In the genomic region with DNA sequence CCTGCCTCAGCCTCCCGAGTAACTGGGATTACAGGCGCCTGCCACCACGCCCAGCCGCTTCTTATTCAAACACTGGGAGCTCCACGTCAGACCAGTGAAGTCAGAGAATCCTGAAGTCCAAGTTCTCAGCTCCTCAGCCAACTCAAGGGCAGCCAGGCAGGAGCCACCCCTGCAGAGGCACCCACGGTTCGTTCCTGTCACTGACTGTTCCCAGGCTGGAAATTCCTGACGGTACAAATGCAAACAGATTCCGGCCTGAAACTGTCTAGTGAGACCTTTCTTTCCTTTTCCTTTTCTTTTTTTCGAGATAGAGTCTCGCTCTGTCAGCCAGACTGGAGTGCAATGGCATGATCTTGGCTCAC, we compare ENCODE assay signal across 21 cellular contexts. TPM values are rescaled to one million over a fixed set of nuclear protein-coding genes. Genes with fewer than 3 reads are reported as not detected.
DNase-seq lines count a peak whose midpoint lies in the region; ATAC-seq, FAIRE-seq and TF ChIP-seq lines count a peak whose summit lies in the region.
"Had no signal": no experiment of that assay in that cellular context is flagged by ENCODE, and none has a peak within 500 bp of the region (broad histone marks: within the 10 kb centered on the region; RNA-seq: fewer than 3 reads in every experiment).

No MANE protein-coding gene starts in this region.

- H3K9me3 Mint-ChIP-seq in T-helper 2 cell treated with Interferon-gamma antibody and Interleukin-4, amounts not matched to agents 5 μg/mL and 100 μg/mL, for 36 hours, result no peaks in the 10 kb centered on the region
- H3K9me3 Mint-ChIP-seq: activated CD4-positive, alpha-beta memory T cell treated with anti-CD3 and anti-CD28 coated beads, Interleukin-2, amount 10 ng/mL, durations not matched to agents 7 days and 5 days; CD4-positive, alpha-beta T cell; natural killer cell treated with Interleukin-12 subunit alpha and Interleukin-12 subunit beta and Interleukin-15 and Interleukin-18, amount 100 ng/mL, for 72 hours had no signal

- H3K9me3 ChIP-seq in small intestine (ENCODE audit: control insufficient read depth, low read depth) (no peaks in the 10 kb centered on the region), vagina (no peaks in the 10 kb centered on the region), PC-9 (ENCODE audit: insufficient read depth, low read depth) (no peaks in the 10 kb centered on the region)
- H3K9me3 ChIP-seq: body of pancreas, upper lobe of right lung had no signal

- H3K27me3 Mint-ChIP-seq in T-helper 2 cell treated with Interferon-gamma antibody and Interleukin-4, amounts not matched to agents 5 μg/mL and 100 μg/mL, for 36 hours (ENCODE audit: low read depth), result no peaks in the 10 kb centered on the region
- H3K27me3 Mint-ChIP-seq: activated CD4-positive, alpha-beta memory T cell treated with anti-CD3 and anti-CD28 coated beads, Interleukin-2, amount 10 ng/mL, durations not matched to agents 7 days and 5 days; CD4-positive, alpha-beta T cell; natural killer cell treated with Interleukin-12 subunit alpha and Interleukin-12 subunit beta and Interleukin-15 and Interleukin-18, amount 100 ng/mL, for 72 hours had no signal

- BruUV-seq in PC-9 (replicated peaks; lab: Mats Ljungman, UMichigan), result no TSS peak

- H3K36me3 ChIP-seq in small intestine (ENCODE audit: control insufficient read depth in 2 of 2, insufficient read depth in 2 of 2, low read length in 2 of 2) (peaks cover 0 to 2% of the 10 kb centered on the region in 2 donors), vagina (no peaks in the 10 kb centered on the region), PC-9 (ENCODE audit: low read depth) (no peaks in the 10 kb centered on the region)

- peaks cover 34% of the 10 kb centered on the region for H3K79me2 ChIP-seq in PC-9 (ENCODE audit: low read depth)

- no peak overlapping the region for H2AFZ ChIP-seq in PC-9

- FAIRE-seq in small intestine (lab: Jason Lieb, UNC), result no peak
- FAIRE-seq: A204.1 had no signal

- intact Hi-C loops in vagina (cut with DNase I), result no loop called here
- intact Hi-C loops in sciatic nerve (cut with DNase I), result no loop called here
- intact Hi-C loops in PC-9 (cut with micrococcal nuclease; ENCODE audit: unreplicated experiment), result no loop called here

- peaks cover 12% of the 10 kb centered on the region for H3K36me3 Mint-ChIP-seq in T-helper 2 cell treated with Interferon-gamma antibody and Interleukin-4, amounts not matched to agents 5 μg/mL and 100 μg/mL, for 36 hours (ENCODE audit: low read depth)
- H3K36me3 Mint-ChIP-seq: natural killer cell treated with Interleukin-12 subunit alpha and Interleukin-12 subunit beta and Interleukin-15 and Interleukin-18, amount 100 ng/mL, for 72 hours had no signal

- no peak for TF ChIP-seq POLR2A in vagina (IDR thresholded peaks at IDR 0.05)

- H3K4me1 ChIP-seq in small intestine (ENCODE audit: control insufficient read depth in 2 of 2, insufficient read depth in 1 of 2, low read depth in 1 of 2, low read length in 1 of 2), result peaks cover 4 to 16% of the 10 kb centered on the region in 2 donors
- H3K4me1 ChIP-seq in vagina, result peaks cover 39% of the 10 kb centered on the region
- H3K4me1 ChIP-seq in PC-9 (replicated peaks; ENCODE audit: insufficient read depth), result no peaks in the 10 kb centered on the region

- H3K27ac Mint-ChIP-seq in T-helper 2 cell treated with Interferon-gamma antibody and Interleukin-4, amounts not matched to agents 5 μg/mL and 100 μg/mL, for 36 hours, result peak overlapping the region; percentile 15
- H3K27ac Mint-ChIP-seq: activated CD4-positive, alpha-beta memory T cell treated with anti-CD3 and anti-CD28 coated beads, Interleukin-2, amount 10 ng/mL, durations not matched to agents 7 days and 5 days; CD4-positive, alpha-beta T cell had no signal

- peaks cover 5% of the 10 kb centered on the region; the same call in 1 of the 2 replicates for H3F3A ChIP-seq in PC-9 (ENCODE audit: insufficient read depth, low read depth)

- H3K4me1 Mint-ChIP-seq in T-helper 2 cell treated with Interferon-gamma antibody and Interleukin-4, amounts not matched to agents 5 μg/mL and 100 μg/mL, for 36 hours (ENCODE audit: low read depth), result peaks cover 22% of the 10 kb centered on the region

- H3K27ac ChIP-seq in VCaP, result peak overlapping the region; percentile 20; the same call in 1 of the 2 replicates
- H3K27ac ChIP-seq in small intestine (ENCODE audit: low read depth in 1 of 2, low read length in 1 of 2), result peak overlapping the region; percentile 57 to 70
- no peak overlapping the region for H3K27ac ChIP-seq in vagina
- H3K27ac ChIP-seq in PC-9, result no peak overlapping the region
- H3K27ac ChIP-seq: body of pancreas, upper lobe of right lung had no signal

- ATAC-seq in left lobe of liver, result no peak
- no peak for ATAC-seq in sciatic nerve
- ATAC-seq: body of pancreas; natural killer cell treated with Interleukin-12 subunit alpha and Interleukin-12 subunit beta and Interleukin-15 and Interleukin-18, amount 100 ng/mL, for 72 hours; upper lobe of right lung had no signal

- CTCF ChIA-PET in PC-9 (lab: Charles Lee), result no interaction called here

- POLR2A ChIA-PET in PC-9 (lab: Charles Lee; ENCODE audit: unreplicated experiment), result no interaction called here

- WGBS in small intestine, 3 donors, result 23 to 60% (median 37%) methylated on average over 11 of the region's 11 CpGs

- TF ChIP-seq CTCF in VCaP (conservative IDR thresholded peaks at IDR 0.05), result no peak
- no peak for TF ChIP-seq CTCF in vagina (IDR thresholded peaks at IDR 0.05)
- TF ChIP-seq CTCF in PC-9 (conservative IDR thresholded peaks at IDR 0.05), result no peak

- H4K20me1 ChIP-seq in PC-9 (ENCODE audit: insufficient read depth), result no peaks in the 10 kb centered on the region

- H3K4me3 ChIP-seq in small intestine (ENCODE audit: low read depth in 1 of 2, low read length in 2 of 2) (no peak overlapping the region), vagina (no peak overlapping the region), PC-9 (no peak overlapping the region)
- H3K4me3 ChIP-seq: body of pancreas, dorsolateral prefrontal cortex, upper lobe of right lung had no signal

- H3K9me2 ChIP-seq in PC-9 (ENCODE audit: insufficient read depth), result no peaks in the 10 kb centered on the region

- H3K27me3 ChIP-seq in small intestine (ENCODE audit: control insufficient read depth in 2 of 2, insufficient read depth in 2 of 2, low read length in 2 of 2) (no peaks in the 10 kb centered on the region), vagina (no peaks in the 10 kb centered on the region), PC-9 (ENCODE audit: insufficient read depth, low read depth) (no peaks in the 10 kb centered on the region)
- H3K27me3 ChIP-seq: body of pancreas, dorsolateral prefrontal cortex, upper lobe of right lung had no signal

- DNase-seq in T-helper 2 cell treated with Interferon-gamma antibody and Interleukin-4, amounts not matched to agents 5 μg/mL and 100 μg/mL, for 36 hours (ENCODE audit: low spot score), result no peak
- no peak for DNase-seq in T-helper 2 cell
- peak; percentile 23 for DNase-seq in left lobe of liver (ENCODE audit: low spot score)
- peak; percentile 94 for DNase-seq in small intestine
- no peak for DNase-seq in vagina (ENCODE audit: extremely low spot score in 2 of 2)
- no peak for DNase-seq in sciatic nerve (ENCODE audit: low spot score)
- DNase-seq in PC-9, result no peak
- DNase-seq: activated CD4-positive, alpha-beta memory T cell treated with anti-CD3 and anti-CD28 coated beads, Interleukin-2, amount 10 ng/mL, durations not matched to agents 7 days and 5 days; CD4-positive, alpha-beta T cell; DMS79 treated with DMSO at 0.1 percent for 48 hours; hippocampal formation; Kasumi-1; NCI-H1436 treated with DMSO at 0.1 percent for 48 hours; NCI-H226; stimulated activated CD4-positive, alpha-beta T cell treated with anti-CD3 and anti-CD28 coated beads, Interleukin-4, amount 100 ng/mL, for 24 hours; upper lobe of right lung had no signal

- no peak overlapping the region for H3K4me3 Mint-ChIP-seq in T-helper 2 cell treated with Interferon-gamma antibody and Interleukin-4, amounts not matched to agents 5 μg/mL and 100 μg/mL, for 36 hours
- H3K4me3 Mint-ChIP-seq: activated CD4-positive, alpha-beta memory T cell treated with anti-CD3 and anti-CD28 coated beads, Interleukin-2, amount 10 ng/mL, durations not matched to agents 7 days and 5 days; CD4-positive, alpha-beta T cell; natural killer cell treated with Interleukin-12 subunit alpha and Interleukin-12 subunit beta and Interleukin-15 and Interleukin-18, amount 100 ng/mL, for 72 hours had no signal

- no peak overlapping the region for H3K4me2 ChIP-seq in PC-9

RNA-seq across cellular contexts. Expression of a gene that starts 11.7 kb away (rescaled TPM):
- total RNA-seq in left lobe of liver, result 18.6 TPM
- 10 to 100 TPM; 21.6 to 34.4 (median 33.5) TPM for polyA plus RNA-seq in small intestine
- 38.3 TPM for total RNA-seq in vagina
- 45.6 TPM for total RNA-seq in sciatic nerve
- 55.4 and 63.7 TPM in 2 replicates for total RNA-seq in PC-9 (2021)

RNA-seq across cellular contexts. Expression of a gene that starts 22.1 kb away (rescaled TPM):
- total RNA-seq in left lobe of liver (8.7 TPM), vagina (16.5 TPM), sciatic nerve (27.9 TPM), PC-9 (2021) (21.2 and 22.5 TPM in 2 replicates)
- 10 to 100 TPM; 32.0 to 61.7 (median 58.1) TPM for polyA plus RNA-seq in small intestine

RNA-seq across cellular contexts. Expression of a gene that starts 43.3 kb away (rescaled TPM):
- total RNA-seq in left lobe of liver, result 13.6 TPM
- 100 to 1,000 TPM in 1 of 3 donors, 10 to 100 TPM in 2; 25.5 to 232 (median 71.3) TPM for polyA plus RNA-seq in small intestine
- total RNA-seq in vagina, result 35.6 TPM
- 51.5 TPM for total RNA-seq in sciatic nerve
- 36.2 and 42.2 TPM in 2 replicates for total RNA-seq in PC-9 (2021)

RNA-seq across cellular contexts. Expression of a gene that starts 48.9 kb away (rescaled TPM):
- total RNA-seq in left lobe of liver (1.6 TPM), vagina (42.7 TPM), sciatic nerve (5.4 TPM), PC-9 (2021) (4.6 and 4.9 TPM in 2 replicates)
- 10 to 100 TPM in 1 of 3 donors, 1 to 10 TPM in 2; 1.2 to 16.5 (median 1.6) TPM for polyA plus RNA-seq in small intestine

Comparison
In these comparisons a context has a peak if more than half of its experiments do, and no peak if none do; other contexts are left out.
1. DNase-seq: peak in left lobe of liver (single experiment) and small intestine (single experiment); none in T-helper 2 cell treated with Interferon-gamma antibody and Interleukin-4, amounts not matched to agents 5 μg/mL and 100 μg/mL, for 36 hours (single experiment), T-helper 2 cell (0 of 5), vagina (0 of 2), sciatic nerve (single experiment) and PC-9 (0 of 2).
2. H3K27ac ChIP-seq: peak in VCaP (single experiment) and small intestine (2 of 2); none in vagina (single experiment) and PC-9 (single experiment).